Comparison of ENCODE assay signal across 1 cellular context in the genomic region with DNA sequence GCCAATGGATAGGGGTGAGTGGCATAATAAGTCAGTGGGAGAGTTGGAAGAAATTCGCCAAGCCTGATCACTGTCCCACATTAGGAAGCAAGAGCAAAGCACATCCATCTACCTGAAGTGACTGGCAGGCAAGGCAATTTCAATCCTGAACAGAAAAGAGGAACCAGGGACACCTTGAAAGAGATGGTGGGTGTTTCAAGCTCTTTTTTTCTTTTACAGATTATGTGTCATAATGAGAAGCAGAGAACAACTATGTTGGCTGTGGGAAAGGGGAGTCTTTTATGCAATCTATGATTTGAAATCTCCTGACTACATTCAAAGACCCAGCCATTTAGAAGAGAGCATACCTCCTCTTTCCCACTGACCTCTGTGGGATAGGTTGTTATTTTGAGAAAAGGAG.
TF ChIP-seq lines count a peak whose summit lies in the region.

No MANE protein-coding gene starts in this region.

TF ChIP-seq in GM12878, 131 proteins besides CTCF, POLR2A, EP300 and RAD21 (continued from another document):
- TF ChIP-seq, protein P1, sequence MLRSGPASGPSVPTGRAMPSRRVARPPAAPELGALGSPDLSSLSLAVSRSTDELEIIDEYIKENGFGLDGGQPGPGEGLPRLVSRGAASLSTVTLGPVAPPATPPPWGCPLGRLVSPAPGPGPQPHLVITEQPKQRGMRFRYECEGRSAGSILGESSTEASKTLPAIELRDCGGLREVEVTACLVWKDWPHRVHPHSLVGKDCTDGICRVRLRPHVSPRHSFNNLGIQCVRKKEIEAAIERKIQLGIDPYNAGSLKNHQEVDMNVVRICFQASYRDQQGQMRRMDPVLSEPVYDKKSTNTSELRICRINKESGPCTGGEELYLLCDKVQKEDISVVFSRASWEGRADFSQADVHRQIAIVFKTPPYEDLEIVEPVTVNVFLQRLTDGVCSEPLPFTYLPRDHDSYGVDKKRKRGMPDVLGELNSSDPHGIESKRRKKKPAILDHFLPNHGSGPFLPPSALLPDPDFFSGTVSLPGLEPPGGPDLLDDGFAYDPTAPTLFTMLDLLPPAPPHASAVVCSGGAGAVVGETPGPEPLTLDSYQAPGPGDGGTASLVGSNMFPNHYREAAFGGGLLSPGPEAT (IDR thresholded peaks at IDR 0.05; ENCODE audit: low read depth), result peak; percentile 59; the same call in 1 of the 2 replicates
- TF ChIP-seq BHLHE40 (IDR thresholded peaks at IDR 0.05; ENCODE audit: borderline replicate concordance in 1 of 2, low read depth in 2 of 2, low read length in 1 of 2) (0 out of 4 replicates have a peak, but pooled peaks of 1 of the 2 experiments have one; percentile 18), POU2F2 (IDR thresholded peaks at IDR 0.05; ENCODE audit: borderline replicate concordance, low read depth, low read length) (no peak), NFIC (IDR thresholded peaks at IDR 0.05; ENCODE audit: low read depth, low read length) (0 out of 2 replicates have a peak, but pooled peaks have one; percentile 15), EED (IDR thresholded peaks at IDR 0.05; ENCODE audit: low read depth) (0 out of 2 replicates have a peak, but pooled peaks have one; percentile 24), IRF4 (IDR thresholded peaks at IDR 0.05; ENCODE audit: low read depth, low read length) (peak; percentile 74; the same call in 1 of the 2 replicates), RAD51 (IDR thresholded peaks at IDR 0.05) (no peak), YBX1 (IDR thresholded peaks at IDR 0.05) (no peak), CBFB (IDR thresholded peaks at IDR 0.05; ENCODE audit: low read depth) (no peak), IKZF2 (IDR thresholded peaks at IDR 0.05) (peak; percentile 70 to 72), STAT3 (IDR thresholded peaks at IDR 0.05; ENCODE audit: low read depth, low read length) (no peak), FOS (IDR thresholded peaks at IDR 0.05; ENCODE audit: borderline replicate concordance, extremely low read depth, insufficient read length) (no peak), IKZF1 (conservative IDR thresholded peaks at IDR 0.05) (peak; percentile 63), ZNF384 (IDR thresholded peaks at IDR 0.05; ENCODE audit: borderline replicate concordance, low read depth, low read length) (peak; percentile 80), NRF1 (conservative IDR thresholded peaks at IDR 0.05; ENCODE audit: low read depth, low read length) (no peak), BMI1 (IDR thresholded peaks at IDR 0.05; ENCODE audit: borderline replicate concordance) (0 out of 2 replicates have a peak, but pooled peaks have one; percentile 27), RFX5 (IDR thresholded peaks at IDR 0.05; ENCODE audit: low read depth, low read length) (no peak), E4F1 (IDR thresholded peaks at IDR 0.05; ENCODE audit: borderline replicate concordance, partially characterized antibody) (no peak), TCF7 (IDR thresholded peaks at IDR 0.05; ENCODE audit: borderline replicate concordance) (peak; percentile 42; the same call in 1 of the 2 replicates), DPF2 (IDR thresholded peaks at IDR 0.05) (peak; percentile 85), MYC (IDR thresholded peaks at IDR 0.05; ENCODE audit: insufficient read depth, insufficient read length, insufficient replicate concordance, low read length, severe bottlenecking) (no peak), GATAD2B (conservative IDR thresholded peaks at IDR 0.05; ENCODE audit: low read depth) (no peak), ATF3 (IDR thresholded peaks at IDR 0.05; ENCODE audit: borderline replicate concordance, extremely low read depth, low read depth, low read length) (no peak), ZNF24 (IDR thresholded peaks at IDR 0.05) (0 out of 2 replicates have a peak, but pooled peaks have one; percentile 35), SPI1 (IDR thresholded peaks at IDR 0.05; ENCODE audit: borderline replicate concordance, insufficient read depth, low read depth, low read length) (peak; percentile 94), SMC3 (IDR thresholded peaks at IDR 0.05; ENCODE audit: borderline replicate concordance, low read length) (no peak), CBX5 (IDR thresholded peaks at IDR 0.05; ENCODE audit: low read depth) (no peak)
- TF ChIP-seq, protein P2, sequence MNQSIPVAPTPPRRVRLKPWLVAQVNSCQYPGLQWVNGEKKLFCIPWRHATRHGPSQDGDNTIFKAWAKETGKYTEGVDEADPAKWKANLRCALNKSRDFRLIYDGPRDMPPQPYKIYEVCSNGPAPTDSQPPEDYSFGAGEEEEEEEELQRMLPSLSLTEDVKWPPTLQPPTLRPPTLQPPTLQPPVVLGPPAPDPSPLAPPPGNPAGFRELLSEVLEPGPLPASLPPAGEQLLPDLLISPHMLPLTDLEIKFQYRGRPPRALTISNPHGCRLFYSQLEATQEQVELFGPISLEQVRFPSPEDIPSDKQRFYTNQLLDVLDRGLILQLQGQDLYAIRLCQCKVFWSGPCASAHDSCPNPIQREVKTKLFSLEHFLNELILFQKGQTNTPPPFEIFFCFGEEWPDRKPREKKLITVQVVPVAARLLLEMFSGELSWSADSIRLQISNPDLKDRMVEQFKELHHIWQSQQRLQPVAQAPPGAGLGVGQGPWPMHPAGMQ (IDR thresholded peaks at IDR 0.05; ENCODE audit: borderline replicate concordance), result no peak
- TF ChIP-seq, protein P3, sequence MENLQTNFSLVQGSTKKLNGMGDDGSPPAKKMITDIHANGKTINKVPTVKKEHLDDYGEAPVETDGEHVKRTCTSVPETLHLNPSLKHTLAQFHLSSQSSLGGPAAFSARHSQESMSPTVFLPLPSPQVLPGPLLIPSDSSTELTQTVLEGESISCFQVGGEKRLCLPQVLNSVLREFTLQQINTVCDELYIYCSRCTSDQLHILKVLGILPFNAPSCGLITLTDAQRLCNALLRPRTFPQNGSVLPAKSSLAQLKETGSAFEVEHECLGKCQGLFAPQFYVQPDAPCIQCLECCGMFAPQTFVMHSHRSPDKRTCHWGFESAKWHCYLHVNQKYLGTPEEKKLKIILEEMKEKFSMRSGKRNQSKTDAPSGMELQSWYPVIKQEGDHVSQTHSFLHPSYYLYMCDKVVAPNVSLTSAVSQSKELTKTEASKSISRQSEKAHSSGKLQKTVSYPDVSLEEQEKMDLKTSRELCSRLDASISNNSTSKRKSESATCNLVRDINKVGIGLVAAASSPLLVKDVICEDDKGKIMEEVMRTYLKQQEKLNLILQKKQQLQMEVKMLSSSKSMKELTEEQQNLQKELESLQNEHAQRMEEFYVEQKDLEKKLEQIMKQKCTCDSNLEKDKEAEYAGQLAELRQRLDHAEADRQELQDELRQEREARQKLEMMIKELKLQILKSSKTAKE (IDR thresholded peaks at IDR 0.05; ENCODE audit: low read depth, poor library complexity, severe bottlenecking), result peak; percentile 53
TF ChIP-seq in GM12878: peak in this region for 21.
